In genomic region chr6:163414117-163414366, GRCh38 we compare ENCODE assay signal across 8 cellular contexts. TPM values are rescaled to one million over a fixed set of nuclear protein-coding genes. Genes with fewer than 3 reads are reported as not detected.
DNase-seq lines count a peak whose midpoint lies in the region; ATAC-seq, FAIRE-seq and TF ChIP-seq lines count a peak whose summit lies in the region.

No MANE protein-coding gene starts in this region.

- DNase-seq in Jurkat, Clone E6-1 (ENCODE audit: low read depth, low spot score), result no peak
- DNase-seq in nephron progenitor cell (no peak), COLO668 (lab: John Stamatoyannopoulos, UW; ENCODE audit: unreplicated experiment) (no peak), HTR-8/SVneo (ENCODE audit: insufficient read length, low spot score) (no peak)
- DNase-seq in stimulated activated CD4-positive, alpha-beta T cell treated with anti-CD3 and anti-CD28 coated beads, Interleukin-4, amount 100 ng/mL, for 1 hour, result no peak

- TF ChIP-seq CTCF in nephron progenitor cell (IDR thresholded peaks at IDR 0.05), result no peak

- peaks cover 43% of the 10 kb centered on the region for H3K79me2 ChIP-seq in ACC112 (ENCODE audit: control insufficient read depth, insufficient read depth, low read length, unreplicated experiment)

- peak; percentile 26 for ATAC-seq in GM19463 (IDR thresholded peaks at IDR 0.05; ENCODE audit: unreplicated experiment)

- no peak for FAIRE-seq in HTR-8/SVneo (lab: Jason Lieb, UNC)

- H3K9me3 ChIP-seq in ectodermal cell (ENCODE audit: control insufficient read depth, low read length), result no peaks in the 10 kb centered on the region

- peaks cover 7% of the 10 kb centered on the region for H3K9me3 Mint-ChIP-seq in nephron progenitor cell

- H3K4me1 Mint-ChIP-seq in nephron progenitor cell, result peaks cover 28% of the 10 kb centered on the region

- H3K4me3 ChIP-seq in ACC112 (ENCODE audit: low read depth, low read length) (peak overlapping the region; percentile 95), ectodermal cell (ENCODE audit: insufficient read depth, low read depth, low read length) (peak overlapping the region; percentile 72)
- peak overlapping the region; percentile 56 for H3K4me3 ChIP-seq in Jurkat, Clone E6-1 (ENCODE audit: low read length)

- H3K36me3 ChIP-seq in ACC112 (ENCODE audit: insufficient read depth, low read length), result no peaks in the 10 kb centered on the region
- H3K36me3 ChIP-seq in ectodermal cell (ENCODE audit: control insufficient read depth, insufficient read depth, low read length), result no peaks in the 10 kb centered on the region

- H3K27me3 Mint-ChIP-seq in nephron progenitor cell (ENCODE audit: low read depth, poor library complexity), result no peaks in the 10 kb centered on the region

- 0% methylated on average over 33 of the region's 33 CpGs for WGBS in ectodermal cell, 2 experiments

- H3K27me3 ChIP-seq in ACC112 (ENCODE audit: insufficient read depth, low read length) (no peaks in the 10 kb centered on the region), ectodermal cell (ENCODE audit: control insufficient read depth, insufficient read depth, low read length, poor library complexity, severe bottlenecking) (no peaks in the 10 kb centered on the region)

- H3K4me3 Mint-ChIP-seq in nephron progenitor cell, result peak overlapping the region; percentile 92

- H3K27ac ChIP-seq in ACC112 (ENCODE audit: low read depth, low read length), result peak overlapping the region; percentile 90
- peak overlapping the region; percentile 87 for H3K27ac ChIP-seq in ectodermal cell (ENCODE audit: insufficient read depth, low read depth, low read length, poor library complexity, severe bottlenecking)

- peaks cover 15% of the 10 kb centered on the region for H3K4me1 ChIP-seq in ACC112 (ENCODE audit: control insufficient read depth, insufficient read depth, low read length, unreplicated experiment)
- peaks cover 10% of the 10 kb centered on the region for H3K4me1 ChIP-seq in ectodermal cell (ENCODE audit: control insufficient read depth, insufficient read depth, low read length)

- H3K27ac Mint-ChIP-seq in nephron progenitor cell, result peak overlapping the region; percentile 66

- no peak overlapping the region for H2AFZ ChIP-seq in ACC112 (ENCODE audit: low read length, unreplicated experiment)

- H3K36me3 Mint-ChIP-seq in nephron progenitor cell (ENCODE audit: low read depth), result peaks cover 11% of the 10 kb centered on the region

RNA-seq across cellular contexts. Expression of gene QKI, which starts 0.5 kb away (rescaled TPM):
- polyA plus RNA-seq in Jurkat, Clone E6-1 (2012; ENCODE audit: insufficient read depth, insufficient read length), result 17.8 TPM
- polyA plus RNA-seq in ectodermal cell (2013, experiment 1 of 4), result 192 TPM
- polyA plus RNA-seq in ectodermal cell (2013, experiment 2 of 4), result 178 TPM
- 187 TPM for polyA plus RNA-seq in ectodermal cell (2013, experiment 3 of 4)
- polyA plus RNA-seq in ectodermal cell (2013, experiment 4 of 4), result 216 TPM
